ENCODE assay signal across 20 cellular contexts in genomic region chr11:22797081-22797480, GRCh38. TPM values are rescaled to one million over a fixed set of nuclear protein-coding genes. Genes with fewer than 3 reads are reported as not detected.
A peak's percentile ranks its signal among the peaks of the same experiment; 100 is the strongest.
DNase-seq lines count a peak whose midpoint lies in the region; ATAC-seq and TF ChIP-seq lines count a peak whose summit lies in the region.
"Had no signal": no experiment of that assay in that cellular context is flagged by ENCODE, and none has a peak within 500 bp of the region (broad histone marks: within the 10 kb centered on the region; RNA-seq: fewer than 3 reads in every experiment).

No MANE protein-coding gene starts in this region.

- no peak for TF ChIP-seq CTCF in type B pancreatic cell (conservative IDR thresholded peaks at IDR 0.05)

- peaks cover 1% of the 10 kb centered on the region for H3K4me1 Mint-ChIP-seq in type B pancreatic cell (ENCODE audit: unreplicated experiment)
- H3K4me1 Mint-ChIP-seq: T-cell had no signal

- no peak overlapping the region for H3K27ac Mint-ChIP-seq in type B pancreatic cell
- H3K27ac Mint-ChIP-seq: CD4-positive, alpha-beta T cell; T-cell had no signal

- DNase-seq in NCI-H2227 (lab: John Stamatoyannopoulos, UW; ENCODE audit: unreplicated experiment), result peak; percentile 35
- DNase-seq in NCI-H2227 treated with DMSO at 0.1 percent for 48 hours (lab: John Stamatoyannopoulos, UW), result no peak
- DNase-seq in NCI-H524 treated with DMSO at 0.1 percent for 48 hours (lab: John Stamatoyannopoulos, UW), result peak; percentile 68
- peak; percentile 65 for DNase-seq in globus pallidus (ENCODE audit: low spot score)
- peak; percentile 55 for DNase-seq in superior temporal gyrus (ENCODE audit: extremely low spot score)
- no peak for DNase-seq in type B pancreatic cell (ENCODE audit: extremely low spot score, unreplicated experiment)
- no peak for DNase-seq in OCI-M2 (lab: John Stamatoyannopoulos, UW; ENCODE audit: unreplicated experiment)
- DNase-seq: Caco-2; CD4-positive, alpha-beta T cell; GF-D8; KBM-7; MV-4-11; NCI-H2029; NCI-H226; NCI-H526; T-cell had no signal

- ATAC-seq in HG03439 (IDR thresholded peaks at IDR 0.05; ENCODE audit: unreplicated experiment), result no peak
- ATAC-seq: HCT116, Right ventricle myocardium inferior, SK-N-SH treated with all-trans-retinoic acid at 6 μM for 48 hours, T-cell had no signal

- H3K36me3 Mint-ChIP-seq in type B pancreatic cell, result no peaks in the 10 kb centered on the region
- H3K36me3 Mint-ChIP-seq: T-cell had no signal

- H3K27me3 Mint-ChIP-seq in type B pancreatic cell, result no peaks in the 10 kb centered on the region

- H3K9me3 Mint-ChIP-seq in type B pancreatic cell, result no peaks in the 10 kb centered on the region
- H3K9me3 Mint-ChIP-seq: CD4-positive, alpha-beta T cell; T-cell had no signal

- no peak overlapping the region for H3K4me3 Mint-ChIP-seq in type B pancreatic cell
- H3K4me3 Mint-ChIP-seq: CD4-positive, alpha-beta T cell; T-cell had no signal

RNA-seq across cellular contexts. Expression of gene SVIP, which starts 32.5 kb away (rescaled TPM):
- 26.5 and 30.1 TPM in 2 replicates for total RNA-seq in type B pancreatic cell (ENCODE audit: low replicate concordance)

Comparison
In these comparisons a context has a peak if more than half of its experiments do, and no peak if none do; other contexts are left out.
1. DNase-seq: peak in NCI-H2227 (single experiment), NCI-H524 treated with DMSO at 0.1 percent for 48 hours (single experiment), globus pallidus (single experiment) and superior temporal gyrus (single experiment); none in NCI-H2227 treated with DMSO at 0.1 percent for 48 hours (single experiment), type B pancreatic cell (single experiment) and OCI-M2 (single experiment).